In genomic region chr7:158010956-158011698, GRCh38 we compare ENCODE assay signal across 20 cellular contexts.
DNase-seq lines count a peak whose midpoint lies in the region; ATAC-seq and TF ChIP-seq lines count a peak whose summit lies in the region.
"Had no signal": no experiment of that assay in that cellular context is flagged by ENCODE, and none has a peak within 500 bp of the region (broad histone marks: within the 10 kb centered on the region; RNA-seq: fewer than 3 reads in every experiment).

No MANE protein-coding gene starts in this region.

- H3K9me3 Mint-ChIP-seq in endodermal cell = no peaks in the 10 kb centered on the region
- H3K9me3 Mint-ChIP-seq: activated T-helper 1 cell treated with anti-CD3 and anti-CD28 coated beads, Interleukin-12 subunit alpha, Interleukin-12 subunit beta, Interleukin-2, Interleukin-4 antibody, amounts not matched to agents 30 ng/mL and 10 ng/mL and 1 ng/mL, durations not matched to agents 14 hours and 24 hours and 36 hours; T-helper 2 cell treated with Interferon-gamma antibody and Interleukin-4, amounts not matched to agents 5 μg/mL and 100 μg/mL, for 36 hours had no signal

- intact Hi-C loops in adrenal gland (cut with DNase I) = no loop called here

- no peaks in the 10 kb centered on the region for H3K9me2 ChIP-seq in DOHH2 (replicated peaks; ENCODE audit: control insufficient read depth, low read length)
- no peaks in the 10 kb centered on the region for H3K9me2 ChIP-seq in OCI-LY1 (ENCODE audit: low read depth, low read length)

- H3K79me2 ChIP-seq in DOHH2 (ENCODE audit: control insufficient read depth, low read length) = no peaks in the 10 kb centered on the region
- no peaks in the 10 kb centered on the region for H3K79me2 ChIP-seq in OCI-LY1 (ENCODE audit: insufficient read depth, low read length)

- no peak overlapping the region for H3K4me3 Mint-ChIP-seq in endodermal cell
- H3K4me3 Mint-ChIP-seq: activated T-helper 1 cell treated with anti-CD3 and anti-CD28 coated beads, Interleukin-12 subunit alpha, Interleukin-12 subunit beta, Interleukin-2, Interleukin-4 antibody, amounts not matched to agents 30 ng/mL and 10 ng/mL and 1 ng/mL, durations not matched to agents 14 hours and 24 hours and 36 hours; B cell; T-helper 2 cell treated with Interferon-gamma antibody and Interleukin-4, amounts not matched to agents 5 μg/mL and 100 μg/mL, for 36 hours had no signal

- no peaks in the 10 kb centered on the region for H3K36me3 Mint-ChIP-seq in endodermal cell (ENCODE audit: low read depth)

- H3K27me3 Mint-ChIP-seq in endodermal cell (ENCODE audit: insufficient read depth) = no peaks in the 10 kb centered on the region
- H3K27me3 Mint-ChIP-seq: B cell had no signal

- H3K4me2 ChIP-seq in BLaER1 = peak overlapping the region; percentile 32
- H3K4me2 ChIP-seq in DOHH2 (ENCODE audit: low read length) = no peak overlapping the region
- no peak overlapping the region for H3K4me2 ChIP-seq in OCI-LY1 (ENCODE audit: low read length)

- peak; percentile 22 for TF ChIP-seq CTCF in DOHH2 (IDR thresholded peaks at IDR 0.05; ENCODE audit: low read depth, low read length, poor library complexity, severe bottlenecking)
- peak; percentile 34; the same call in 1 of the 2 replicates for TF ChIP-seq CTCF in OCI-LY1 (IDR thresholded peaks at IDR 0.05; ENCODE audit: low read length)
- peak; percentile 48 for TF ChIP-seq CTCF in endodermal cell (conservative IDR thresholded peaks at IDR 0.05)
- peak in 1 of 6 experiments; percentile 10 for TF ChIP-seq CTCF in adrenal gland (IDR thresholded peaks at IDR 0.05)

- H3K9ac ChIP-seq in BLaER1 (no peak overlapping the region), OCI-LY1 (ENCODE audit: low read length) (no peak overlapping the region), endodermal cell (ENCODE audit: extremely low read depth, low read length, poor library complexity, severe bottlenecking) (no peak overlapping the region)

- H3K4me3 ChIP-seq in BLaER1 (no peak overlapping the region), DOHH2 (ENCODE audit: low read length) (no peak overlapping the region), OCI-LY1 (ENCODE audit: low read depth, low read length, poor library complexity, severe bottlenecking) (no peak overlapping the region), endodermal cell (ENCODE audit: low read length) (no peak overlapping the region), adrenal gland (no peak overlapping the region)
- H3K4me3 ChIP-seq: heart right ventricle, vagina had no signal

- no peak overlapping the region for H3K27ac ChIP-seq in BLaER1
- H3K27ac ChIP-seq in DOHH2 (ENCODE audit: low read depth, low read length) = no peak overlapping the region
- H3K27ac ChIP-seq in OCI-LY1 (ENCODE audit: low read depth, low read length, poor library complexity, severe bottlenecking) = no peak overlapping the region
- no peak overlapping the region for H3K27ac ChIP-seq in endodermal cell (ENCODE audit: low read depth, low read length)
- no peak overlapping the region for H3K27ac ChIP-seq in adrenal gland
- H3K27ac ChIP-seq: heart right ventricle, vagina had no signal

- H2AFZ ChIP-seq in OCI-LY1 (ENCODE audit: low read length) = no peak overlapping the region

- no peaks in the 10 kb centered on the region for H3F3A ChIP-seq in DOHH2 (ENCODE audit: control insufficient read depth, insufficient read depth)
- H3F3A ChIP-seq in OCI-LY1 (ENCODE audit: insufficient read depth, low read length) = no peaks in the 10 kb centered on the region

- no peak for ATAC-seq in GM21737 (IDR thresholded peaks at IDR 0.05; ENCODE audit: unreplicated experiment)
- ATAC-seq: activated CD4-positive, CD25-positive, alpha-beta regulatory T cell treated with anti-CD3 and anti-CD28 coated beads, Interleukin-2, amount 50 U/mL, for 24 hours; heart right ventricle had no signal

- H3K36me3 ChIP-seq in BLaER1 (no peaks in the 10 kb centered on the region), DOHH2 (ENCODE audit: control insufficient read depth, low read length) (no peaks in the 10 kb centered on the region), OCI-LY1 (ENCODE audit: insufficient read depth, low read length) (no peaks in the 10 kb centered on the region), endodermal cell (ENCODE audit: control insufficient read depth, insufficient read depth, low read length) (no peaks in the 10 kb centered on the region), adrenal gland (replicated peaks in 1 of 2) (no peaks in the 10 kb centered on the region)
- H3K36me3 ChIP-seq: heart right ventricle, vagina had no signal

- no peak for TF ChIP-seq POLR2A in adrenal gland (IDR thresholded peaks at IDR 0.05)

- H3K27ac Mint-ChIP-seq in endodermal cell = no peak overlapping the region
- H3K27ac Mint-ChIP-seq: activated T-helper 1 cell treated with anti-CD3 and anti-CD28 coated beads, Interleukin-12 subunit alpha, Interleukin-12 subunit beta, Interleukin-2, Interleukin-4 antibody, amounts not matched to agents 30 ng/mL and 10 ng/mL and 1 ng/mL, durations not matched to agents 14 hours and 24 hours and 36 hours; B cell; T-helper 2 cell treated with Interferon-gamma antibody and Interleukin-4, amounts not matched to agents 5 μg/mL and 100 μg/mL, for 36 hours had no signal

- H3K4me1 ChIP-seq in BLaER1 (peaks cover 60% of the 10 kb centered on the region), DOHH2 (ENCODE audit: control insufficient read depth, low read length) (peaks cover 21% of the 10 kb centered on the region), OCI-LY1 (ENCODE audit: insufficient read depth, low read length, severe bottlenecking) (no peaks in the 10 kb centered on the region), endodermal cell (ENCODE audit: control insufficient read depth, insufficient read depth, low read length) (no peaks in the 10 kb centered on the region), adrenal gland (replicated peaks in 1 of 2) (peaks cover 0 to 3% of the 10 kb centered on the region in 2 donors)

- H4K20me1 ChIP-seq in BLaER1 (no peaks in the 10 kb centered on the region), DOHH2 (ENCODE audit: control insufficient read depth, insufficient read depth, low read depth, low read length) (no peaks in the 10 kb centered on the region), OCI-LY1 (ENCODE audit: insufficient read depth, low read length) (no peaks in the 10 kb centered on the region)

- H3K9me3 ChIP-seq in BLaER1 (no peaks in the 10 kb centered on the region), DOHH2 (ENCODE audit: control insufficient read depth, insufficient read depth, low read length) (peaks cover 6% of the 10 kb centered on the region; the same call in 1 of the 2 replicates), OCI-LY1 (ENCODE audit: low read length) (no peaks in the 10 kb centered on the region), endodermal cell (ENCODE audit: control insufficient read depth, low read length) (peaks cover 89% of the 10 kb centered on the region), adrenal gland (replicated peaks in 1 of 3) (no peaks in the 10 kb centered on the region)
- H3K9me3 ChIP-seq: heart right ventricle, vagina had no signal

- 82% methylated on average over 11 of the region's 11 CpGs; no CpG with 5 or more reads in 1 of the 2 experiments for WGBS in endodermal cell (ENCODE audit: insufficient coverage in 1 of 2, insufficient read length in 1 of 2), 2 experiments
- WGBS in adrenal gland, 4 donors = 41 to 59% (median 54%) methylated on average over 11 of the region's 11 CpGs

- H3K4me1 Mint-ChIP-seq in endodermal cell = peaks cover 17% of the 10 kb centered on the region
- H3K4me1 Mint-ChIP-seq: B cell had no signal

- DNase-seq in endodermal cell (no peak), adrenal gland (no peak)
- no peak for DNase-seq in activated naive CD4-positive, alpha-beta T cell (lab: John Stamatoyannopoulos, UW)
- DNase-seq: amniotic stem cell; effector CD8-positive, alpha-beta T cell; heart right ventricle; islet precursor cell; KG1; mammary epithelial cell; SIG-M5; stimulated activated CD4-positive, alpha-beta T cell treated with anti-CD3 and anti-CD28 coated beads, Interleukin-2, amount 100 ng/mL, for 48 hours had no signal

- H3K27me3 ChIP-seq in BLaER1 (no peaks in the 10 kb centered on the region), DOHH2 (ENCODE audit: control insufficient read depth, low read length) (0 out of 2 replicates have a peak, but pooled peaks cover 2% of the 10 kb centered on the region), OCI-LY1 (ENCODE audit: insufficient read depth, low read length) (peaks cover 3% of the 10 kb centered on the region; the same call in 1 of the 2 replicates), endodermal cell (ENCODE audit: control insufficient read depth, insufficient read depth, low read length, poor library complexity, severe bottlenecking) (no peaks in the 10 kb centered on the region), adrenal gland (no peaks in the 10 kb centered on the region)
- H3K27me3 ChIP-seq: vagina had no signal
